ENCODE assay signal across 28 cellular contexts in the genomic region with DNA sequence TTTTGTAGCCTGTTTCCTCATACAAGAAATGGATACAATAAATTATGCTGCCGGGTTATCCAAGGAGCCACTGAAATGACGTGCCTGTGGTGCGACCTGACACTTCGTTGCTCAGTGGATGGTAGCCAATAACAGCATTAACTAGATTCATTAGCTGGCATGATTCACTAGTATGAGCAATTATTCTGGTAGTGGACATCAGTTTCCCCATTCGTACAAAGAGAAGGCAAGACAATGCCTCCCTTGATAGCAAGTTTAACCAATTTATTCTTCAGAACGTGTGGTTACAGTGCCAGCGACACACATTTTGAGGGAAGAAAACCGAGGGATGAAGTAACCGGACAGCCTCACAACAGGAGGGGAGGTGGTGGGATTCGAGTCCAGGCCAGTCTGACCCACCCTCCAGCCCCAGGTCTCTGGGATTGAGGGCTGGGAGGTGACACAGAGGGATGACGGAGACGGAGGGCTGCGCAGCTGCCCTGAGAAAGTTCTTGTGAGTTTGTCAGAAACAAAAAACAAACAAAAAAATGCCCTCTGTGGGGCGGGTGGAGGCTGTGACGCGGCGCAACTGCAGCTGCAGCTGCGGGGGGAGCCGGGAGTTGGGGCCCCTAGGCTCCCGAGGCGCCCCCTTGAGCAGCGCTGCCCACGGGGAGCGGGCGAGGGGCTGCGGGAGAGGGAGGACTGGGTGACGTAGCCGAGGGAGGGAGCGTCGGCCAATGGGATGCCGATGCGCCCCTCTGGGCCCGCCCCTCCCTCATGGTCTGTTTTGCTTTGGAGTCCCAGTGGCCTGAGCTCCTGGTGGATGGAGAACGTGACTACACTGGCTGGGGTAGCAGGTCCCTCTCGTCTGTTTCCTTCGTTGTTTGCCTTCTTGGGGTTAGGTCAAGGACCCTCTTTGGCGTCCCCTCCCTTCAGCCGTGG. TPM values are rescaled to one million over a fixed set of nuclear protein-coding genes. Genes with fewer than 3 reads are reported as not detected.
DNase-seq lines count a peak whose midpoint lies in the region; ATAC-seq and TF ChIP-seq lines count a peak whose summit lies in the region.
"Had no signal": no experiment of that assay in that cellular context is flagged by ENCODE, and none has a peak within 500 bp of the region (broad histone marks: within the 10 kb centered on the region; RNA-seq: fewer than 3 reads in every experiment).

No MANE protein-coding gene starts in this region.

- no peak overlapping the region for H2BK120ac ChIP-seq in trophoblast cell (ENCODE audit: insufficient read depth, low read length, poor library complexity)

- no peaks in the 10 kb centered on the region for H3K79me2 ChIP-seq in trophoblast cell (ENCODE audit: control insufficient read depth, insufficient read depth, low read length, poor library complexity)

- no peak overlapping the region for H3K4ac ChIP-seq in trophoblast cell (ENCODE audit: low read depth, low read length)

- no peak overlapping the region for H2BK12ac ChIP-seq in trophoblast cell (ENCODE audit: low read length)

- peaks cover 58% of the 10 kb centered on the region for H3K27me3 ChIP-seq in trophoblast cell (ENCODE audit: insufficient read depth, low read length)

- no peaks in the 10 kb centered on the region for H3K79me1 ChIP-seq in trophoblast cell (ENCODE audit: low read length)

- peak overlapping the region; percentile 55 for H3K4me3 Mint-ChIP-seq in glutamatergic neuron (ENCODE audit: unreplicated experiment)
- H3K4me3 Mint-ChIP-seq in naive thymus-derived CD8-positive, alpha-beta T cell, result peak overlapping the region in 3 of 10 donors; percentile 5 to 35 (median 11)
- H3K4me3 Mint-ChIP-seq: CD8-positive, alpha-beta T cell; stimulated activated memory B cell treated with anti-CD40 and anti-IgM and Interleukin-4, amounts not matched to agents 10 μg/mL and 1 μg/mL and 100 μg/mL, for 72 hours had no signal

- no peak overlapping the region for H3K27ac Mint-ChIP-seq in glutamatergic neuron (ENCODE audit: unreplicated experiment)
- H3K27ac Mint-ChIP-seq in naive thymus-derived CD8-positive, alpha-beta T cell, result no peak overlapping the region
- H3K27ac Mint-ChIP-seq: CD8-positive, alpha-beta T cell had no signal

- no peaks in the 10 kb centered on the region for H3K9me3 Mint-ChIP-seq in glutamatergic neuron (ENCODE audit: unreplicated experiment)
- peaks cover 0 to 2% (median 0%) of the 10 kb centered on the region in 9 donors for H3K9me3 Mint-ChIP-seq in naive thymus-derived CD8-positive, alpha-beta T cell
- H3K9me3 Mint-ChIP-seq: CD8-positive, alpha-beta T cell had no signal

- peaks cover 4 to 7% of the 10 kb centered on the region in 2 experiments for H3K4me1 ChIP-seq in trophoblast cell (ENCODE audit: control insufficient read depth in 1 of 2, insufficient read depth in 2 of 2, low read length in 2 of 2)

- POLR2A ChIA-PET in naive thymus-derived CD8-positive, alpha-beta T cell (lab: Charles Lee), result no interaction called here

- H3K36me3 ChIP-seq in trophoblast cell (ENCODE audit: control insufficient read depth in 1 of 2, insufficient read depth in 2 of 2, low read length in 2 of 2), result no peaks in the 10 kb centered on the region
- H3K36me3 ChIP-seq: cardiac muscle cell, heart right ventricle, neutrophil, right atrium auricular region, tibial nerve had no signal

- H3K23ac ChIP-seq in trophoblast cell (ENCODE audit: low read length), result no peak overlapping the region

- peaks cover 4% of the 10 kb centered on the region for H3K4me1 Mint-ChIP-seq in glutamatergic neuron (ENCODE audit: low read depth, unreplicated experiment)
- peaks cover 14 to 39% (median 23%) of the 10 kb centered on the region in 4 donors for H3K4me1 Mint-ChIP-seq in naive thymus-derived CD8-positive, alpha-beta T cell

- peak overlapping the region; percentile 34 for H3K4me2 ChIP-seq in trophoblast cell (ENCODE audit: low read length)

- H2AK5ac ChIP-seq in trophoblast cell (ENCODE audit: low read length), result no peak overlapping the region

- no peak overlapping the region for H4K91ac ChIP-seq in trophoblast cell (ENCODE audit: low read depth, low read length)

- peaks cover 25% of the 10 kb centered on the region for H3K27me3 Mint-ChIP-seq in glutamatergic neuron (ENCODE audit: unreplicated experiment)
- H3K27me3 Mint-ChIP-seq in naive thymus-derived CD8-positive, alpha-beta T cell, result peaks cover 42 to 75% (median 71%) of the 10 kb centered on the region in 5 donors

- peak; percentile 72 for ATAC-seq in SK-N-SH treated with all-trans-retinoic acid at 6 μM for 48 hours
- no peak for ATAC-seq in naive thymus-derived CD8-positive, alpha-beta T cell
- ATAC-seq: activated CD4-positive, CD25-positive, alpha-beta regulatory T cell treated with anti-CD3 and anti-CD28 coated beads, Interleukin-2, amount 50 U/mL, for 24 hours; CD8-positive, alpha-beta T cell; stimulated activated memory B cell treated with anti-CD40 and anti-IgM and Interleukin-4, amounts not matched to agents 10 μg/mL and 1 μg/mL and 100 μg/mL, for 72 hours had no signal

- no peak overlapping the region for H2BK5ac ChIP-seq in trophoblast cell (ENCODE audit: low read depth, low read length, poor library complexity)

- no peak overlapping the region for H3K9ac ChIP-seq in trophoblast cell (ENCODE audit: low read length)

- H2AFZ ChIP-seq in trophoblast cell (ENCODE audit: insufficient read depth, low read length, poor library complexity), result no peak overlapping the region

- peaks cover 9% of the 10 kb centered on the region for H3K36me3 Mint-ChIP-seq in glutamatergic neuron (ENCODE audit: unreplicated experiment)
- peaks cover 0 to 2% (median 2%) of the 10 kb centered on the region in 3 donors for H3K36me3 Mint-ChIP-seq in naive thymus-derived CD8-positive, alpha-beta T cell
- H3K36me3 Mint-ChIP-seq: CD8-positive, alpha-beta T cell; stimulated activated memory B cell treated with anti-CD40 and anti-IgM and Interleukin-4, amounts not matched to agents 10 μg/mL and 1 μg/mL and 100 μg/mL, for 72 hours had no signal

- no peak overlapping the region for H3K18ac ChIP-seq in trophoblast cell (ENCODE audit: low read length)

- H3K27ac ChIP-seq in trophoblast cell (ENCODE audit: low read depth, low read length), result no peak overlapping the region
- H3K27ac ChIP-seq: cardiac muscle cell, heart right ventricle, HL-60, neutrophil, right atrium auricular region, tibial nerve had no signal

- DNase-seq in ELF-1 (ENCODE audit: low read depth, low spot score), result peak; percentile 93
- DNase-seq in glutamatergic neuron, result peak; percentile 68
- DNase-seq in trophoblast cell, result no peak
- no peak for DNase-seq in midbrain (lab: John Stamatoyannopoulos, UW)
- DNase-seq in naive thymus-derived CD8-positive, alpha-beta T cell, result no peak
- no peak for DNase-seq in stimulated activated CD4-positive, alpha-beta T cell treated with anti-CD3 and anti-CD28 coated beads, Interleukin-4, amount 100 ng/mL, for 24 hours
- DNase-seq in GM03348 (ENCODE audit: low spot score), result no peak
- DNase-seq: CD8-positive, alpha-beta T cell; DMS79 treated with DMSO at 0.1 percent for 48 hours; HCEC 1CT; heart right ventricle; KG1; kidney glomerular epithelial cell; NCI-H1048; NCI-H2081; NCI-H524; SIG-M5; stimulated activated CD4-positive, alpha-beta T cell treated with anti-CD3 and anti-CD28 coated beads, Interleukin-15, amount 100 ng/mL, for 24 hours had no signal

- peaks cover 4% of the 10 kb centered on the region for H3K9me3 ChIP-seq in trophoblast cell (ENCODE audit: insufficient read depth, low read depth, low read length)
- H3K9me3 ChIP-seq: heart right ventricle, neutrophil, right atrium auricular region, tibial nerve had no signal

- no CpG with 5 or more reads among the region's 38 CpGs for WGBS in trophoblast cell (ENCODE audit: extremely low coverage, insufficient coverage, insufficient read length)

- no peak overlapping the region for H3K4me3 ChIP-seq in trophoblast cell (ENCODE audit: low read depth, low read length)
- H3K4me3 ChIP-seq: cardiac muscle cell, heart right ventricle, right atrium auricular region, tibial nerve had no signal

- no peak overlapping the region for H3K14ac ChIP-seq in trophoblast cell (ENCODE audit: low read length)

- H4K8ac ChIP-seq in trophoblast cell (ENCODE audit: low read depth, low read length), result no peak overlapping the region

- no peak for TF ChIP-seq CTCF in glutamatergic neuron (IDR thresholded peaks at IDR 0.05; ENCODE audit: partially characterized antibody, unreplicated experiment)

- no peak overlapping the region for H4K12ac ChIP-seq in trophoblast cell (ENCODE audit: low read depth, low read length)

TF ChIP-seq in SK-N-SH treated with all-trans-retinoic acid at 6 μM for 48 hours, 23 proteins besides CTCF, POLR2A, EP300 and RAD21:
- TF ChIP-seq PPARA (CRISPR knock-in tag; IDR thresholded peaks at IDR 0.05; ENCODE audit: borderline replicate concordance), result no peak

RNA-seq across cellular contexts. Expression of gene LHX2, which starts 10.9 kb away (rescaled TPM):
- total RNA-seq in glutamatergic neuron (ENCODE audit: unreplicated experiment), result 6.7 TPM
- 0.21 and 0.32 TPM in 2 replicates for polyA plus RNA-seq in trophoblast cell (2013)
- total RNA-seq in naive thymus-derived CD8-positive, alpha-beta T cell, result not detected
- not detected for polyA plus RNA-seq in naive thymus-derived CD8-positive, alpha-beta T cell
- total RNA-seq: activated CD8-positive, alpha-beta memory T cell treated with anti-CD3 and anti-CD28 coated beads for 36 hours; CD8-positive, alpha-beta T cell; T-helper 2 cell treated with Interferon-gamma antibody and Interleukin-4, amounts not matched to agents 100 ng/mL and 5 ng/mL, for 36 hours; tibial nerve had no signal

Comparison
In these comparisons a context has a peak if more than half of its experiments do, and no peak if none do; other contexts are left out.
1. DNase-seq: peak in ELF-1 (single experiment) and glutamatergic neuron (single experiment); none in trophoblast cell (0 of 2), midbrain (single experiment), naive thymus-derived CD8-positive, alpha-beta T cell (0 of 10), stimulated activated CD4-positive, alpha-beta T cell treated with anti-CD3 and anti-CD28 coated beads, Interleukin-4, amount 100 ng/mL, for 24 hours (single experiment) and GM03348 (single experiment).